Comparison of ENCODE assay signal across 1 cellular context in the genomic region with DNA sequence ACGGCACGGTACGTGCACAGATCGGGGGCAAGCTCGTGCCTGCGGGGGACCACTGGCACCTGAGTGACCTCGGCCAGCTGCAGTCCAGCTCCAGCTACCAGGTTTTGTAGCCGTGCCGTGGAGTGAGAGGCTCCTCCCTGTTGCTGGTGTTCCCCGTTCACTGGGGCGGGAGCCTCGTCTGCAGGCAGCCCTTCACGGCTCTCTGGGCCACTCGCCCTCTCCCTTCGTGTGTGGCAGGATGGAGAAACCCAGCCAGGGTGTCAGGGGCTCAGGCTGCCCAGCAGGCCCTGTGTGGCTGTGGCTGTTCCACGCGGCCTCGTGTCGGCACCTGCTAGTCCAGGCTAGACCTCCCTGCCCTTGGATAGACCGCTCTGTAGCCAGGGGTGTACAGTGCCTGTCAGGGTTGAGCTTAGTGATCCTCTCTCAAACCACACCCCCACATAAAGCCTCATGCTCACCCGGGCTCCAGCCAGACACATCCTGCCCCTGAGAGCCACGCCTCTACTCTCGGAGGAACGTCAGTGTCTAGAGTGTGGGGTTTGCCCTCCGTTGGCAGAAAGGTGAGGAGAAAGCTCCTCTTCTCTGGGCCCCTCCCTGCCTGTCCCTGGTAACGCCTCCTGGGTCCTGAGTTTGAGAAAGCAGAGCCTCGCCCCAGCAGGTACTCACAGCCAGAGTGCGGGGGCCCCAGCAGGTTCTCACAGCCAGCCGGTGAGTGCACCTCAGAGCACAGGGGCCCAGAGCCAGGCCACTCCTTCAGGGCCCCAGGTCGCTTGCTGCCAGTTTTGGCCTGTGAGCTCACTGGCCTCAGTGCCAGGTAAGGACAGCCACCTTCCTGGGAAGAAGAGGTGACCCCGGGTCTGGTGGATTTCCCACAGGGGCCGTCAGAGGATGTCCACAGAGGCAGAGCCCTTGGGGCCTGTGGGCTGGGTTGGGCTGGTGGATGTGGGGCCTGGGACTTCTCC.
TF ChIP-seq lines count a peak whose summit lies in the region.

No MANE protein-coding gene starts in this region.

TF ChIP-seq in GM12878, 131 proteins besides CTCF, POLR2A, EP300 and RAD21:
- no peak for TF ChIP-seq EZH2 (IDR thresholded peaks at IDR 0.05; ENCODE audit: borderline replicate concordance, control insufficient read depth, low read depth, low read length)
- no peak for TF ChIP-seq HDAC2 (IDR thresholded peaks at IDR 0.05)
- no peak for TF ChIP-seq ZZZ3 (IDR thresholded peaks at IDR 0.05; ENCODE audit: control insufficient read depth, insufficient read length, low read depth)
- TF ChIP-seq NKRF (conservative IDR thresholded peaks at IDR 0.05), result no peak
- no peak for TF ChIP-seq REST (IDR thresholded peaks at IDR 0.05; ENCODE audit: low read depth, low read length)
- TF ChIP-seq, protein P1, sequence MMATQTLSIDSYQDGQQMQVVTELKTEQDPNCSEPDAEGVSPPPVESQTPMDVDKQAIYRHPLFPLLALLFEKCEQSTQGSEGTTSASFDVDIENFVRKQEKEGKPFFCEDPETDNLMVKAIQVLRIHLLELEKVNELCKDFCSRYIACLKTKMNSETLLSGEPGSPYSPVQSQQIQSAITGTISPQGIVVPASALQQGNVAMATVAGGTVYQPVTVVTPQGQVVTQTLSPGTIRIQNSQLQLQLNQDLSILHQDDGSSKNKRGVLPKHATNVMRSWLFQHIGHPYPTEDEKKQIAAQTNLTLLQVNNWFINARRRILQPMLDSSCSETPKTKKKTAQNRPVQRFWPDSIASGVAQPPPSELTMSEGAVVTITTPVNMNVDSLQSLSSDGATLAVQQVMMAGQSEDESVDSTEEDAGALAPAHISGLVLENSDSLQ (IDR thresholded peaks at IDR 0.05), result no peak
- TF ChIP-seq NR2C2 (IDR thresholded peaks at IDR 0.05; ENCODE audit: borderline replicate concordance, control insufficient read depth, insufficient read length, low read depth), result no peak
- TF ChIP-seq DPF2 (IDR thresholded peaks at IDR 0.05), result no peak
- TF ChIP-seq ZNF217 (IDR thresholded peaks at IDR 0.05), result no peak
